ENCODE assay signal across 18 cellular contexts in the genomic region with DNA sequence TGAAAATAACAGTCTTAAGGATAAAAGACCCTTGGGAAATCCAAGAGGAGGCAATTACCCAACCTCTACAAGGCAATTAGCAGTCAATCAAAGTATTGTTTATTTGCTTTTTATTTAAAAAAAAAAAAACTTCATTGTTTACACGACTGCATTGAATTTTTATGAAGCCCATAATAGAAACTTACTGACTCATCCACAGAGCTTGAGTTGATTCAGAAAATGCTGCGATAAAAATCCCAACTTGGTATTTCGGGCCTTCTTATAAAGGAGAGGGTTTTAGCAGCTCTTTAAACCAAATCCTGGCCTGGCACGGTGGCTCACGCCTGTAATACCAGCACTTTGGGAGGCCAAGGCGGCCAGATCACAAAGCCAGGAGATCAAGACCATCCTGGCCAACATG.
"Had no signal": no experiment of that assay in that cellular context is flagged by ENCODE, and none has a peak within 500 bp of the region (broad histone marks: within the 10 kb centered on the region; RNA-seq: fewer than 3 reads in every experiment).

No MANE protein-coding gene starts in this region.

- H3K9me3 ChIP-seq: esophagus squamous epithelium, sigmoid colon had no signal

- DNase-seq: activated CD4-positive, alpha-beta T cell treated with anti-CD3 and anti-CD28 coated beads for 4 hours; activated CD8-positive, alpha-beta memory T cell treated with anti-CD3 and anti-CD28 coated beads, Interleukin-2, amount 50 U/mL, for 4 hours; activated CD8-positive, alpha-beta T cell treated with anti-CD3 and anti-CD28 coated beads for 36 hours; activated naive CD8-positive, alpha-beta T cell treated with anti-CD3 and anti-CD28 coated beads, Interleukin-2, amount 10 ng/mL, durations not matched to agents 7 days and 5 days; activated T-cell treated with anti-CD3 and anti-CD28 coated beads, Interleukin-2, amount 50 U/mL, for 72 hours; anterior cingulate cortex; esophagus squamous epithelium; foreskin melanocyte; head of caudate nucleus; left colon; mammary epithelial cell; nephron progenitor cell; sigmoid colon; stimulated activated CD4-positive, alpha-beta T cell treated with anti-CD3 and anti-CD28 coated beads, Interleukin-4, amount 100 ng/mL, for 1 hour; stimulated activated CD8-positive, alpha-beta memory T cell treated with anti-CD3 and anti-CD28 coated beads, Interleukin-4, amount 100 ng/mL, for 48 hours; stimulated activated naive CD8-positive, alpha-beta T cell treated with anti-CD3 and anti-CD28 coated beads, Interleukin-15, Interleukin-2, amounts not matched to agents 100 U/mL and 50 U/mL, for 24 hours; T-helper 9 cell had no signal

- ATAC-seq: activated CD8-positive, alpha-beta T cell treated with anti-CD3 and anti-CD28 coated beads for 36 hours; activated T-cell treated with anti-CD3 and anti-CD28 coated beads, Interleukin-2, amount 50 U/mL, for 72 hours; left colon; stimulated activated naive CD8-positive, alpha-beta T cell treated with anti-CD3 and anti-CD28 coated beads, Interleukin-15, Interleukin-2, amounts not matched to agents 100 U/mL and 50 U/mL, for 24 hours had no signal

- H3K36me3 ChIP-seq: esophagus squamous epithelium, sigmoid colon had no signal

- H3K27me3 ChIP-seq: esophagus squamous epithelium had no signal

- H3K27ac ChIP-seq: esophagus squamous epithelium, sigmoid colon, VCaP had no signal

- H3K4me3 ChIP-seq: esophagus squamous epithelium, sigmoid colon had no signal

- H3K4me1 ChIP-seq: esophagus squamous epithelium, sigmoid colon had no signal
